In the genomic region with DNA sequence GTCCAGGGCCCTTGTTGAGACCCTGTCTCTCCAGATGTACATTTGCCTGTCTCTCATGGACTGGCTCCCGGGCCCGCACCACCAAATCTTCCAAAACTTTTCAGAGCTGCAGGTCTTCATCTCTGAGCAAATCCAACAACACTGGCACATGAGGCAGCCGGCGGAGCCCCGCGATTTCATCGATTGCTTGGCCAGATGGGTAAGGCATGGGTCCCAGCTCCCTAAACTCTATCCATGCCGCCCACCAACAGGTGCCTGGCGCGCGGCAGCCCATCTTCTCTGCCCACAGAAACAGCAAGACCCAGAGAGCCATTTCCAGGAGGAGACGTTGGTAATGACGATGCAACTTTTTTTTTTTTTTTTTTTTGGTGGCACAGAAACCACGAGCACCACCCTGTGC, we compare ENCODE assay signal across 19 cellular contexts. TPM values are rescaled to one million over a fixed set of nuclear protein-coding genes. Genes with fewer than 3 reads are reported as not detected.
DNase-seq lines count a peak whose midpoint lies in the region; ATAC-seq and TF ChIP-seq lines count a peak whose summit lies in the region.
"Had no signal": no experiment of that assay in that cellular context is flagged by ENCODE, and none has a peak within 500 bp of the region (broad histone marks: within the 10 kb centered on the region; RNA-seq: fewer than 3 reads in every experiment).

No MANE protein-coding gene starts in this region.

- CTCF ChIA-PET in CD8-positive, alpha-beta memory T cell (lab: Charles Lee): no interaction called here

- H3K27me3 ChIP-seq in CD8-positive, alpha-beta memory T cell (ENCODE audit: insufficient read depth, low read length, poor library complexity, severe bottlenecking): no peaks in the 10 kb centered on the region
- no peaks in the 10 kb centered on the region for H3K27me3 ChIP-seq in esophagus squamous epithelium
- H3K27me3 ChIP-seq: testis had no signal

- peak overlapping the region; percentile 11 to 93 for H3K4me3 Mint-ChIP-seq in CD14-positive monocyte
- peak overlapping the region; percentile 55 to 95 (median 80) for H3K4me3 Mint-ChIP-seq in CD8-positive, alpha-beta memory T cell
- peak overlapping the region; percentile 42 for H3K4me3 Mint-ChIP-seq in activated T-helper 2 cell treated with anti-CD3 and anti-CD28 coated beads, Interferon-gamma antibody, Interleukin-2, Interleukin-4, amounts not matched to agents 10 μg/mL and 5 μg/mL and 100 μg/mL, durations not matched to agents 14 hours and 24 hours and 36 hours (ENCODE audit: low read depth)
- H3K4me3 Mint-ChIP-seq in natural killer cell: peak overlapping the region; percentile 60

- no peak for ATAC-seq in natural killer cell

- no peaks in the 10 kb centered on the region for H3K36me3 Mint-ChIP-seq in CD14-positive monocyte
- no peaks in the 10 kb centered on the region for H3K36me3 Mint-ChIP-seq in CD8-positive, alpha-beta memory T cell
- H3K36me3 Mint-ChIP-seq in activated T-helper 2 cell treated with anti-CD3 and anti-CD28 coated beads, Interferon-gamma antibody, Interleukin-2, Interleukin-4, amounts not matched to agents 10 μg/mL and 5 μg/mL and 100 μg/mL, durations not matched to agents 14 hours and 24 hours and 36 hours (ENCODE audit: low read depth): no peaks in the 10 kb centered on the region
- no peaks in the 10 kb centered on the region for H3K36me3 Mint-ChIP-seq in natural killer cell

- intact Hi-C loops in CD14-positive monocyte (cut with micrococcal nuclease): loop anchor here in 1 of 2 donors (10.0 kb wide), 1 partner anchor 168 kb away; no protein-coding TSS in a partner anchor
- intact Hi-C loops in activated T-helper 2 cell treated with anti-CD3 and anti-CD28 coated beads, Interferon-gamma antibody, Interleukin-2, Interleukin-4, amounts not matched to agents 10 μg/mL and 5 μg/mL and 100 μg/mL, durations not matched to agents 14 hours and 24 hours and 36 hours (cut with micrococcal nuclease): no loop called here
- intact Hi-C loops in natural killer cell (cut with micrococcal nuclease): no loop called here
- intact Hi-C loops in esophagus squamous epithelium (cut with DNase I): loop anchor here (10.0 kb wide), 1 partner anchor 472 kb away; no protein-coding TSS in a partner anchor

- peaks cover 0 to 2% (median 0%) of the 10 kb centered on the region in 7 donors for H3K9me3 Mint-ChIP-seq in CD14-positive monocyte
- peaks cover 0 to 2% (median 0%) of the 10 kb centered on the region in 5 donors for H3K9me3 Mint-ChIP-seq in CD8-positive, alpha-beta memory T cell
- no peaks in the 10 kb centered on the region for H3K9me3 Mint-ChIP-seq in activated T-helper 2 cell treated with anti-CD3 and anti-CD28 coated beads, Interferon-gamma antibody, Interleukin-2, Interleukin-4, amounts not matched to agents 10 μg/mL and 5 μg/mL and 100 μg/mL, durations not matched to agents 14 hours and 24 hours and 36 hours
- H3K9me3 Mint-ChIP-seq in natural killer cell: no peaks in the 10 kb centered on the region

- 92 to 93% methylated on average over 13 of the region's 14 CpGs for WGBS in esophagus squamous epithelium, 2 donors

- H3K9me3 ChIP-seq in CD8-positive, alpha-beta memory T cell (ENCODE audit: low read length): no peaks in the 10 kb centered on the region
- no peaks in the 10 kb centered on the region for H3K9me3 ChIP-seq in esophagus squamous epithelium
- H3K9me3 ChIP-seq: Caco-2, testis had no signal

- H3K4me1 ChIP-seq in CD8-positive, alpha-beta memory T cell (ENCODE audit: insufficient read depth, low read length): peaks cover 8% of the 10 kb centered on the region
- H3K4me1 ChIP-seq in esophagus squamous epithelium: peaks cover 0 to 45% (median 0%) of the 10 kb centered on the region in 3 donors
- H3K4me1 ChIP-seq: Caco-2, testis had no signal

- H3K27ac Mint-ChIP-seq in CD14-positive monocyte (peak overlapping the region in 1 of 7 donors; percentile 20), natural killer cell (peak overlapping the region in 1 of 2 donors; percentile 58)
- peak overlapping the region in 1 of 8 donors; percentile 61 for H3K27ac Mint-ChIP-seq in CD8-positive, alpha-beta memory T cell
- no peak overlapping the region for H3K27ac Mint-ChIP-seq in activated T-helper 2 cell treated with anti-CD3 and anti-CD28 coated beads, Interferon-gamma antibody, Interleukin-2, Interleukin-4, amounts not matched to agents 10 μg/mL and 5 μg/mL and 100 μg/mL, durations not matched to agents 14 hours and 24 hours and 36 hours

- TF ChIP-seq POLR2A in esophagus squamous epithelium (IDR thresholded peaks at IDR 0.05): no peak

- H3K36me3 ChIP-seq in CD8-positive, alpha-beta memory T cell (ENCODE audit: insufficient read depth, low read length): no peaks in the 10 kb centered on the region
- H3K36me3 ChIP-seq in esophagus squamous epithelium: no peaks in the 10 kb centered on the region

- H3K27me3 Mint-ChIP-seq in CD14-positive monocyte (ENCODE audit: low read depth in 3 of 3): peaks cover 18 to 34% (median 29%) of the 10 kb centered on the region in 3 donors
- peaks cover 0 to 5% of the 10 kb centered on the region in 2 donors for H3K27me3 Mint-ChIP-seq in CD8-positive, alpha-beta memory T cell
- peaks cover 27% of the 10 kb centered on the region for H3K27me3 Mint-ChIP-seq in activated T-helper 2 cell treated with anti-CD3 and anti-CD28 coated beads, Interferon-gamma antibody, Interleukin-2, Interleukin-4, amounts not matched to agents 10 μg/mL and 5 μg/mL and 100 μg/mL, durations not matched to agents 14 hours and 24 hours and 36 hours (ENCODE audit: low read depth)
- no peaks in the 10 kb centered on the region for H3K27me3 Mint-ChIP-seq in natural killer cell (ENCODE audit: low read depth in 2 of 2)

- peaks cover 16% of the 10 kb centered on the region for H3K4me1 Mint-ChIP-seq in CD14-positive monocyte
- H3K4me1 Mint-ChIP-seq in CD8-positive, alpha-beta memory T cell: peaks cover 8 to 21% (median 19%) of the 10 kb centered on the region in 3 donors
- peaks cover 6% of the 10 kb centered on the region for H3K4me1 Mint-ChIP-seq in activated T-helper 2 cell treated with anti-CD3 and anti-CD28 coated beads, Interferon-gamma antibody, Interleukin-2, Interleukin-4, amounts not matched to agents 10 μg/mL and 5 μg/mL and 100 μg/mL, durations not matched to agents 14 hours and 24 hours and 36 hours (ENCODE audit: low read depth)
- H3K4me1 Mint-ChIP-seq in natural killer cell: peaks cover 6 to 33% of the 10 kb centered on the region in 2 donors

- DNase-seq in CD14-positive monocyte (ENCODE audit: low spot score) (no peak), natural killer cell (no peak), mucosa of gallbladder (ENCODE audit: low spot score) (no peak), DMS153 (lab: John Stamatoyannopoulos, UW) (no peak), esophagus squamous epithelium (lab: John Stamatoyannopoulos, UW) (no peak)
- DNase-seq in CD8-positive, alpha-beta memory T cell: no peak
- DNase-seq in activated T-helper 2 cell treated with anti-CD3 and anti-CD28 coated beads, Interferon-gamma antibody, Interleukin-2, Interleukin-4, amounts not matched to agents 10 μg/mL and 5 μg/mL and 100 μg/mL, durations not matched to agents 14 hours and 24 hours and 36 hours (ENCODE audit: low spot score): no peak
- DNase-seq: activated CD8-positive, alpha-beta memory T cell treated with anti-CD3 and anti-CD28 coated beads for 24 hours; Caco-2; erythroblast; NCI-H1092 treated with DMSO at 0.1 percent for 48 hours; NCI-H524; right cardiac atrium; testis had no signal

- POLR2A ChIA-PET in CD8-positive, alpha-beta memory T cell (lab: Charles Lee): interaction anchor here (0.7 kb wide), 1 partner anchor 10 kb away, joined by 15 read pairs; no protein-coding TSS in a partner anchor

- H3K4me3 ChIP-seq in CD8-positive, alpha-beta memory T cell (ENCODE audit: low read length): no peak overlapping the region
- H3K4me3 ChIP-seq in esophagus squamous epithelium: peak overlapping the region in 2 of 4 donors; percentile 51

- TF ChIP-seq CTCF in CD14-positive monocyte (IDR thresholded peaks at IDR 0.05) (no peak), natural killer cell (IDR thresholded peaks at IDR 0.05) (no peak), esophagus squamous epithelium (IDR thresholded peaks at IDR 0.05) (no peak)

- H3K27ac ChIP-seq in CD8-positive, alpha-beta memory T cell (ENCODE audit: low read depth, low read length): no peak overlapping the region
- peak overlapping the region in 1 of 4 donors; percentile 82 for H3K27ac ChIP-seq in esophagus squamous epithelium
- H3K27ac ChIP-seq: RWPE1, testis had no signal

RNA-seq across cellular contexts. Expression of a gene that starts 22.4 kb away (rescaled TPM):
- not detected for polyA plus RNA-seq in CD14-positive monocyte
- total RNA-seq in CD8-positive, alpha-beta memory T cell: not detected
- polyA plus RNA-seq in CD8-positive, alpha-beta memory T cell: not detected
- not detected in 2 replicates for total RNA-seq in activated T-helper 2 cell treated with anti-CD3 and anti-CD28 coated beads, Interferon-gamma antibody, Interleukin-2, Interleukin-4, amounts not matched to agents 10 μg/mL and 5 μg/mL and 100 μg/mL, durations not matched to agents 14 hours and 24 hours and 36 hours
- total RNA-seq in natural killer cell (1 to 10 TPM in 2 of 3 donors, under 1 TPM in 1; 0.93 to 4.7 (median 4.5) TPM), mucosa of gallbladder (not detected), esophagus squamous epithelium (1 to 10 TPM in 1 of 4 donors, under 1 TPM in 1, not detected in 2; 0.19 to 1.6 TPM)
- total RNA-seq: Caco-2, cardiac septum, Daoy, HT1080, osteoblast, right cardiac atrium had no signal
- polyA plus RNA-seq: right cardiac atrium had no signal

RNA-seq across cellular contexts. Expression of a gene that starts 48.4 kb away (rescaled TPM):
- polyA plus RNA-seq in CD14-positive monocyte: not detected
- total RNA-seq in CD8-positive, alpha-beta memory T cell: not detected
- polyA plus RNA-seq in CD8-positive, alpha-beta memory T cell: not detected
- total RNA-seq in activated T-helper 2 cell treated with anti-CD3 and anti-CD28 coated beads, Interferon-gamma antibody, Interleukin-2, Interleukin-4, amounts not matched to agents 10 μg/mL and 5 μg/mL and 100 μg/mL, durations not matched to agents 14 hours and 24 hours and 36 hours: not detected in 2 replicates
- total RNA-seq in natural killer cell: not detected
- 0.40 TPM for total RNA-seq in mucosa of gallbladder
- total RNA-seq in esophagus squamous epithelium: not detected
- total RNA-seq: Caco-2, cardiac septum, Daoy, HT1080, osteoblast, right cardiac atrium had no signal
- polyA plus RNA-seq: right cardiac atrium had no signal

RNA-seq across cellular contexts. Expression of a gene that starts 56.4 kb away (rescaled TPM):
- polyA plus RNA-seq in CD14-positive monocyte: 10 to 100 TPM; 10.3 to 20.3 TPM
- total RNA-seq in CD8-positive, alpha-beta memory T cell: not detected
- not detected for polyA plus RNA-seq in CD8-positive, alpha-beta memory T cell
- 0.34 and 1.2 TPM in 2 replicates for total RNA-seq in activated T-helper 2 cell treated with anti-CD3 and anti-CD28 coated beads, Interferon-gamma antibody, Interleukin-2, Interleukin-4, amounts not matched to agents 10 μg/mL and 5 μg/mL and 100 μg/mL, durations not matched to agents 14 hours and 24 hours and 36 hours
- total RNA-seq in natural killer cell (1 to 10 TPM in 1 of 3 donors, under 1 TPM in 2; 0.78 to 1.6 (median 0.84) TPM), mucosa of gallbladder (90.1 TPM), esophagus squamous epithelium (10 to 100 TPM; 12.4 to 20.3 (median 15.2) TPM)
- total RNA-seq: osteoblast had no signal
